In genomic region chr2:129152514-129152913, GRCh38 we compare ENCODE assay signal across 31 cellular contexts.
"Had no signal": no experiment of that assay in that cellular context is flagged by ENCODE, and none has a peak within 500 bp of the region (broad histone marks: within the 10 kb centered on the region; RNA-seq: fewer than 3 reads in every experiment).

No MANE protein-coding gene starts in this region.

- H3K27ac ChIP-seq: coronary artery, esophagus muscularis mucosa, foreskin keratinocyte, gastroesophageal sphincter, heart right ventricle, lower lobe of right lung, neutrophil, pancreas, right lobe of liver had no signal

- FAIRE-seq: endothelial cell of umbilical vein, keratinocyte, pancreas, small intestine had no signal

- H3K4me1 Mint-ChIP-seq: immature natural killer cell; naive B cell; neural crest cell; stimulated activated naive CD8-positive, alpha-beta T cell treated with anti-CD3 and anti-CD28 coated beads, Interleukin-15, amount 100 ng/mL, for 72 hours had no signal

- H3K36me3 ChIP-seq: esophagus muscularis mucosa, gastroesophageal sphincter, heart right ventricle, lower lobe of right lung, neutrophil, pancreas, right lobe of liver, thyroid gland had no signal

- ATAC-seq: foreskin keratinocyte; gastroesophageal sphincter; heart right ventricle; left ventricle myocardium superior; lower lobe of right lung; mucosa of descending colon; natural killer cell treated with Interleukin-12 subunit alpha and Interleukin-12 subunit beta and Interleukin-15 and Interleukin-18, amount 100 ng/mL, for 72 hours; pancreas; right lobe of liver; stimulated activated naive CD8-positive, alpha-beta T cell treated with anti-CD3 and anti-CD28 coated beads, Interleukin-15, amount 100 ng/mL, for 72 hours had no signal

- H3K4me3 Mint-ChIP-seq: immature natural killer cell; naive B cell; natural killer cell treated with Interleukin-12 subunit alpha and Interleukin-12 subunit beta and Interleukin-15 and Interleukin-18, amount 100 ng/mL, for 72 hours; neural crest cell; stimulated activated naive CD8-positive, alpha-beta T cell treated with anti-CD3 and anti-CD28 coated beads, Interleukin-15, amount 100 ng/mL, for 72 hours had no signal

- H3K27ac Mint-ChIP-seq: immature natural killer cell; naive B cell; natural killer cell treated with Interleukin-12 subunit alpha and Interleukin-12 subunit beta and Interleukin-15 and Interleukin-18, amount 100 ng/mL, for 72 hours; stimulated activated naive CD8-positive, alpha-beta T cell treated with anti-CD3 and anti-CD28 coated beads, Interleukin-15, amount 100 ng/mL, for 72 hours had no signal

- DNase-seq: dermis blood vessel endothelial cell; effector memory CD4-positive, alpha-beta T cell; foreskin keratinocyte; glutamatergic neuron; heart right ventricle; hypothalamus; immature natural killer cell; left ventricle myocardium superior; lower lobe of right lung; mucosa of descending colon; naive B cell; pancreas; retina; right lobe of liver; small intestine; stimulated activated CD4-positive, alpha-beta T cell treated with anti-CD3 and anti-CD28 coated beads, Interleukin-12 subunit alpha, Interleukin-12 subunit beta, amount 100 ng/mL, for 4 hours; stimulated activated CD4-positive, alpha-beta T cell treated with anti-CD3 and anti-CD28 coated beads, Interleukin-1b, Interleukin-23, amount 100 ng/mL, for 48 hours; stimulated activated CD4-positive, alpha-beta T cell treated with anti-CD3 and anti-CD28 coated beads, Interleukin-4, amount 100 ng/mL, for 1 hour; stimulated activated CD8-positive, alpha-beta memory T cell treated with anti-CD3 and anti-CD28 coated beads, Interleukin-4, amount 100 ng/mL, for 48 hours; stimulated activated naive CD4-positive, alpha-beta T cell; stimulated activated naive CD8-positive, alpha-beta T cell treated with anti-CD3 and anti-CD28 coated beads, Interleukin-15, amount 100 ng/mL, for 72 hours; trophoblast cell had no signal

- H3K9me3 ChIP-seq: mucosa of descending colon, neutrophil, pancreas, thyroid gland had no signal

- H3K36me3 Mint-ChIP-seq: immature natural killer cell; naive B cell; natural killer cell treated with Interleukin-12 subunit alpha and Interleukin-12 subunit beta and Interleukin-15 and Interleukin-18, amount 100 ng/mL, for 72 hours had no signal

- H3K27me3 ChIP-seq: esophagus muscularis mucosa, foreskin keratinocyte, gastroesophageal sphincter, neutrophil, pancreas, right lobe of liver, thyroid gland had no signal

- H3K4me3 ChIP-seq: coronary artery, esophagus muscularis mucosa, gastroesophageal sphincter, heart right ventricle, lower lobe of right lung, mucosa of descending colon, pancreas, right lobe of liver, thyroid gland had no signal

- H3K4me1 ChIP-seq: esophagus muscularis mucosa, foreskin keratinocyte, gastroesophageal sphincter, heart right ventricle, lower lobe of right lung, pancreas, right lobe of liver had no signal

- H3K27me3 Mint-ChIP-seq: natural killer cell treated with Interleukin-12 subunit alpha and Interleukin-12 subunit beta and Interleukin-15 and Interleukin-18, amount 100 ng/mL, for 72 hours had no signal
